In genomic region chr20:730005-730404, GRCh38 we compare ENCODE assay signal across 24 cellular contexts. TPM values are rescaled to one million over a fixed set of nuclear protein-coding genes. Genes with fewer than 3 reads are reported as not detected.
A peak's percentile ranks its signal among the peaks of the same experiment; 100 is the strongest.
DNase-seq lines count a peak whose midpoint lies in the region; ATAC-seq, FAIRE-seq and TF ChIP-seq lines count a peak whose summit lies in the region.
"Had no signal": no experiment of that assay in that cellular context is flagged by ENCODE, and none has a peak within 500 bp of the region (broad histone marks: within the 10 kb centered on the region; RNA-seq: fewer than 3 reads in every experiment).

No MANE protein-coding gene starts in this region.

- DNase-seq in HepG2 (ENCODE audit: low spot score) (no peak), right lobe of liver (no peak), H1 (ENCODE audit: low read depth in 1 of 2, low spot score in 2 of 2) (no peak), osteoblast (ENCODE audit: insufficient read length, low spot score, missing footprints) (peak; percentile 42), NCI-H128 (lab: John Stamatoyannopoulos, UW; ENCODE audit: unreplicated experiment) (no peak)
- DNase-seq: C1 segment of cervical spinal cord; Calu3; CD4-positive, alpha-beta memory T cell; COR-L47; DMS53; DMS79 treated with DMSO at 0.1 percent for 48 hours; GF-D8; GOT3; H7; HCEC 1CT had no signal

- H2BK12ac ChIP-seq in H1 (ENCODE audit: low read depth, low read length) = no peak overlapping the region

- H2BK5ac ChIP-seq in H1 (ENCODE audit: low read depth, low read length) = no peak overlapping the region

- in situ Hi-C loops in HepG2 (cut with HindIII; ENCODE audit: extremely low pct_ligation_motif_present, low pct_unique_long_range_greater_than_20kb) = loop anchor here (10.0 kb wide), 1 partner anchor 375 kb away; no protein-coding TSS in a partner anchor

- no peaks in the 10 kb centered on the region for H3K23me2 ChIP-seq in H1 (ENCODE audit: low read depth, low read length)

- H2AK5ac ChIP-seq in H1 (ENCODE audit: low read depth, low read length) = no peak overlapping the region

- H3K4me2 ChIP-seq in HepG2 (ENCODE audit: low read depth, low read length) = no peak overlapping the region
- H3K4me2 ChIP-seq in H1 (ENCODE audit: insufficient read depth in 1 of 2, low read depth in 2 of 2, low read length in 2 of 2) = no peak overlapping the region
- no peak overlapping the region for H3K4me2 ChIP-seq in osteoblast (ENCODE audit: insufficient read depth, low read length)

- no peak for FAIRE-seq in HepG2 (lab: Jason Lieb, UNC)
- FAIRE-seq in H1 (lab: Jason Lieb, UNC) = no peak
- FAIRE-seq: GM12891, GM18507 had no signal

- no peak overlapping the region for H3K9ac ChIP-seq in HepG2 (ENCODE audit: insufficient read depth, low read depth, low read length)
- no peak overlapping the region for H3K9ac ChIP-seq in H1 (replicated peaks in 1 of 4; ENCODE audit: extremely low read depth in 1 of 4, low read depth in 3 of 4, low read length in 3 of 4)

- H4K8ac ChIP-seq in H1 (ENCODE audit: extremely low read depth, insufficient read depth, low read length) = no peak overlapping the region

- no peak overlapping the region for H3K56ac ChIP-seq in H1 (replicated peaks; ENCODE audit: insufficient read length, low read depth, low read length)

- H3K9me3 ChIP-seq in HepG2 (ENCODE audit: low read length) (no peaks in the 10 kb centered on the region), right lobe of liver (no peaks in the 10 kb centered on the region), H1 (ENCODE audit: insufficient read depth in 2 of 2, low read depth in 1 of 2, low read length in 1 of 2) (no peaks in the 10 kb centered on the region), osteoblast (ENCODE audit: low read depth, low read length) (no peaks in the 10 kb centered on the region)

- no peak overlapping the region for H4K91ac ChIP-seq in H1 (replicated peaks; ENCODE audit: insufficient read length, low read length)

- POLR2A ChIA-PET in HepG2 (lab: Yijun Ruan, JAX) (interaction anchor here (0.7 kb wide), 1 partner anchor 358 kb away, joined by 3 read pairs; no protein-coding TSS in a partner anchor), H1 (lab: Charles Lee; ENCODE audit: partially characterized antibody) (interaction anchor here (1.5 kb wide), 1 partner anchor 9 kb away, joined by 3 read pairs; no protein-coding TSS in a partner anchor)

- no peak for TF ChIP-seq RAD21 in HepG2 (CRISPR knock-in tag; IDR thresholded peaks at IDR 0.05)
- TF ChIP-seq RAD21 in H1 (IDR thresholded peaks at IDR 0.05 in 1 of 2, conservative IDR thresholded peaks at IDR 0.05 in 1 of 2; ENCODE audit: low read depth in 2 of 2, low read length in 2 of 2) = no peak

- H3K4ac ChIP-seq in H1 (replicated peaks; ENCODE audit: insufficient read length, low read depth, low read length) = no peak overlapping the region

- no peak overlapping the region for H3K23ac ChIP-seq in H1 (ENCODE audit: insufficient read length)

- peaks cover 10 to 53% of the 10 kb centered on the region in 2 experiments for H3K27me3 ChIP-seq in HepG2 (ENCODE audit: control insufficient read depth in 1 of 2, insufficient read depth in 2 of 2, low read length in 2 of 2)
- peaks cover 0 to 7% of the 10 kb centered on the region in 2 donors for H3K27me3 ChIP-seq in right lobe of liver
- peaks cover 0 to 12% (median 9%) of the 10 kb centered on the region in 4 experiments; a peak in 6 of 7 replicates for H3K27me3 ChIP-seq in H1 (replicated peaks in 1 of 4; ENCODE audit: control insufficient read depth in 3 of 4, extremely low read depth in 1 of 4, insufficient read depth in 3 of 4, low read length in 3 of 4)
- H3K27me3 ChIP-seq in osteoblast (ENCODE audit: insufficient read depth, low read length) = peaks cover 31% of the 10 kb centered on the region

- no TSS peak for BruUV-seq in HepG2 (replicated peaks; lab: Mats Ljungman, UMichigan)

- no peaks in the 10 kb centered on the region for H3K79me1 ChIP-seq in H1 (ENCODE audit: low read depth, low read length)

- TF ChIP-seq POLR2A in HepG2 (IDR thresholded peaks at IDR 0.05; ENCODE audit: insufficient read depth in 1 of 2, low read depth in 2 of 2, low read length in 2 of 2) = no peak
- no peak for TF ChIP-seq POLR2A in right lobe of liver (IDR thresholded peaks at IDR 0.05)
- no peak for TF ChIP-seq POLR2A in H1 (IDR thresholded peaks at IDR 0.05; ENCODE audit: control extremely low read depth in 1 of 2, low read depth in 2 of 2, low read length in 2 of 2)

- no peak overlapping the region for H2BK120ac ChIP-seq in H1 (replicated peaks; ENCODE audit: low read depth, low read length)

- 32% methylated on average over 3 of the region's 3 CpGs for WGBS in HepG2 (ENCODE audit: low lambda C conversion rate)
- WGBS in right lobe of liver (ENCODE audit: insufficient coverage, low coverage, low lambda C conversion rate, missing lambda C conversion rate) = 71% methylated on average over 1 of the region's 3 CpGs
- 88% methylated on average over 3 of the region's 3 CpGs; no CpG with 5 or more reads in 1 of the 2 experiments for WGBS in H1 (ENCODE audit: extremely low coverage in 1 of 2, insufficient coverage in 1 of 2, insufficient read length in 1 of 2, insufficient replicate concordance in 2 of 2, low coverage in 1 of 2, low lambda C conversion rate in 2 of 2, missing lambda C conversion rate in 1 of 2), 2 experiments

- no peak overlapping the region for H2BK20ac ChIP-seq in H1 (ENCODE audit: low read length)

- H4K20me1 ChIP-seq in HepG2 (ENCODE audit: insufficient read depth, low read length) (no peaks in the 10 kb centered on the region), H1 (replicated peaks in 1 of 2; ENCODE audit: control insufficient read depth in 1 of 2, insufficient read depth in 2 of 2, low read length in 2 of 2) (peaks cover 0 to 3% of the 10 kb centered on the region in 2 experiments), osteoblast (ENCODE audit: insufficient read depth, low read length) (no peaks in the 10 kb centered on the region)

- H3K4me1 ChIP-seq in HepG2 (ENCODE audit: insufficient read depth, low read length) = peaks cover 6% of the 10 kb centered on the region; the same call in 1 of the 2 replicates
- peaks cover 0 to 7% (median 3%) of the 10 kb centered on the region in 4 donors for H3K4me1 ChIP-seq in right lobe of liver
- peaks cover 0 to 4% (median 2%) of the 10 kb centered on the region in 4 experiments; a peak in 4 of 7 replicates for H3K4me1 ChIP-seq in H1 (replicated peaks in 1 of 4; ENCODE audit: control insufficient read depth in 3 of 4, insufficient read depth in 4 of 4, low read length in 3 of 4)
- no peaks in the 10 kb centered on the region for H3K4me1 ChIP-seq in osteoblast (ENCODE audit: insufficient read depth, low read length)

- TF ChIP-seq CTCF in HepG2 (CRISPR knock-in tag; IDR thresholded peaks at IDR 0.05) = no peak
- TF ChIP-seq CTCF in right lobe of liver (IDR thresholded peaks at IDR 0.05) = no peak
- TF ChIP-seq CTCF in H1 (IDR thresholded peaks at IDR 0.05; ENCODE audit: control extremely low read depth in 1 of 3, insufficient read depth in 1 of 3, low read depth in 1 of 3, low read length in 3 of 3) = no peak
- no peak for TF ChIP-seq CTCF in osteoblast (IDR thresholded peaks at IDR 0.05; ENCODE audit: extremely low read depth, low read depth, low read length)

- TF ChIP-seq EP300 in HepG2 (IDR thresholded peaks at IDR 0.05; ENCODE audit: low read depth in 2 of 2, low read length in 2 of 2) = no peak
- TF ChIP-seq EP300 in HepG2 (CRISPR knock-in tag; IDR thresholded peaks at IDR 0.05; ENCODE audit: borderline replicate concordance) = no peak
- no peak for TF ChIP-seq EP300 in H1 (IDR thresholded peaks at IDR 0.05; ENCODE audit: borderline replicate concordance in 1 of 2, low read depth in 2 of 2, low read length in 2 of 2)

- H3K27ac ChIP-seq in HepG2 (ENCODE audit: extremely low read length, insufficient read depth, low read length) (no peak overlapping the region), right lobe of liver (no peak overlapping the region), H1 (ENCODE audit: low read depth, low read length) (no peak overlapping the region), osteoblast (ENCODE audit: low read depth, low read length) (no peak overlapping the region)

- H3K79me2 ChIP-seq in HepG2 (ENCODE audit: insufficient read depth, low read length) (no peaks in the 10 kb centered on the region), H1 (ENCODE audit: control insufficient read depth in 1 of 2, insufficient read depth in 2 of 2, low read length in 2 of 2) (no peaks in the 10 kb centered on the region), osteoblast (ENCODE audit: insufficient read depth, low read length) (no peaks in the 10 kb centered on the region)

- ATAC-seq in HepG2 = no peak
- ATAC-seq in right lobe of liver = no peak
- no peak for ATAC-seq in HG03439 (IDR thresholded peaks at IDR 0.05; ENCODE audit: unreplicated experiment)
- no peak for ATAC-seq in GM21526 (IDR thresholded peaks at IDR 0.05; ENCODE audit: low FRiP score, unreplicated experiment)

- H2AFZ ChIP-seq in HepG2 (ENCODE audit: low read length) (no peak overlapping the region), H1 (ENCODE audit: low read length) (no peak overlapping the region), osteoblast (ENCODE audit: low read length) (no peak overlapping the region)

- intact Hi-C loops in HepG2 (cut with micrococcal nuclease; ENCODE audit: unreplicated experiment) = no loop called here
- intact Hi-C loops in right lobe of liver (cut with DNase I) = loop anchor here in 1 of 2 donors (5.0 kb wide), 1 partner anchor 168 kb away; no protein-coding TSS in a partner anchor

- no peak overlapping the region for H3K14ac ChIP-seq in H1 (ENCODE audit: insufficient read length)

- no peak overlapping the region for H3K18ac ChIP-seq in H1 (ENCODE audit: extremely low read depth, low read length)

- no peak overlapping the region for H3K4me3 ChIP-seq in HepG2 (replicated peaks in 1 of 3; ENCODE audit: insufficient read depth in 1 of 3, low read depth in 2 of 3, low read length in 3 of 3)
- H3K4me3 ChIP-seq in right lobe of liver = no peak overlapping the region
- H3K4me3 ChIP-seq in H1 (ENCODE audit: extremely low read depth in 1 of 4, insufficient read depth in 2 of 4, low read depth in 3 of 4, low read length in 4 of 4) = no peak overlapping the region
- no peak overlapping the region for H3K4me3 ChIP-seq in osteoblast (ENCODE audit: insufficient read depth, low read length)

- CTCF ChIA-PET in HepG2 (lab: Yijun Ruan, JAX; ENCODE audit: low intra/inter-chr PET ratio, low total read pairs) = interaction anchor here (0.6 to 2.9 kb wide), 2 partner anchors 63 to 168 kb away, joined by 3 to 31 read pairs; no protein-coding TSS in a partner anchor
- CTCF ChIA-PET in H1 (lab: Charles Lee; ENCODE audit: partially characterized antibody) = interaction anchor here (0.9 to 2.1 kb wide), 5 partner anchors 9 to 226 kb away, joined by 3 to 10 read pairs (median 8); no protein-coding TSS in a partner anchor

- no peak overlapping the region for H4K5ac ChIP-seq in H1 (ENCODE audit: insufficient read length, low read depth, low read length)

- H3K36me3 ChIP-seq in HepG2 (replicated peaks in 1 of 2; ENCODE audit: control insufficient read depth in 1 of 2, insufficient read depth in 2 of 2, low read length in 2 of 2) = no peaks in the 10 kb centered on the region
- no peaks in the 10 kb centered on the region for H3K36me3 ChIP-seq in right lobe of liver
- no peaks in the 10 kb centered on the region for H3K36me3 ChIP-seq in H1 (ENCODE audit: control insufficient read depth in 2 of 4, insufficient read depth in 4 of 4, low read length in 3 of 4)
- no peaks in the 10 kb centered on the region for H3K36me3 ChIP-seq in osteoblast (ENCODE audit: insufficient read depth, low read length)

- no peak overlapping the region for H2BK15ac ChIP-seq in H1 (ENCODE audit: low read length)

RNA-seq across cellular contexts. Expression of gene SLC52A3, which starts 38.3 kb away (rescaled TPM):
- total RNA-seq in HepG2 (2016; rRNA removed; fragmentation: Illumina TruSeq; extraction: Trizol) (not detected in 2 replicates), right lobe of liver (under 1 TPM in 2 of 6 experiments, not detected in 4; 0.05 to 0.62 TPM), osteoblast (not detected in 2 replicates)
- not detected in 2 replicates for total RNA-seq in HepG2 (2016; cell fraction: cytosol; rRNA removed; fragmentation: Illumina TruSeq; extraction: Trizol; ENCODE audit: low read depth)
- total RNA-seq in HepG2 (2016; cell fraction: insoluble cytoplasmic fraction; rRNA removed; fragmentation: Illumina TruSeq; extraction: Trizol) = 0.04 TPM in 1 of 2 replicates, not detected in the other
- not detected in 2 replicates for total RNA-seq in HepG2 (2016; cell fraction: membrane; rRNA removed; fragmentation: Illumina TruSeq; extraction: Trizol)
- not detected in 2 replicates for total RNA-seq in HepG2 (2016; cell fraction: nucleus; rRNA removed; fragmentation: Illumina TruSeq; extraction: Trizol)
- polyA plus RNA-seq in HepG2 (2011; rRNA removed) (0.03 TPM in 1 of 2 replicates, not detected in the other), H1 (2011; rRNA removed) (2.3 and 4.2 TPM in 2 replicates)
- polyA plus RNA-seq in HepG2 (2011; cell fraction: cytosol; rRNA removed) = 0.06 TPM in 1 of 2 replicates, not detected in the other
- not detected in 2 replicates for polyA plus RNA-seq in HepG2 (2011; cell fraction: nucleus; rRNA removed)
- polyA plus RNA-seq in HepG2 (2012) = 0.05 TPM in 1 of 2 replicates, not detected in the other
- not detected in 2 replicates for polyA plus RNA-seq in HepG2 (2016; cell fraction: cytosol; fragmentation: Illumina TruSeq; extraction: Trizol; ENCODE audit: low read depth)
- polyA plus RNA-seq in HepG2 (2016; cell fraction: insoluble cytoplasmic fraction; fragmentation: Illumina TruSeq; extraction: Trizol; ENCODE audit: low read depth) = not detected in 2 replicates
- polyA plus RNA-seq in HepG2 (2016; cell fraction: membrane; fragmentation: Illumina TruSeq; extraction: Trizol; ENCODE audit: low read depth) = not detected in 2 replicates
- not detected in 2 replicates for polyA plus RNA-seq in HepG2 (2016; cell fraction: nucleus; fragmentation: Illumina TruSeq; extraction: Trizol; ENCODE audit: insufficient read depth, low read depth)
- 0.70 TPM in 1 of 2 replicates, not detected in the other for polyA minus RNA-seq in HepG2 (2011; rRNA and poly(A)+ RNA removed; ENCODE audit: low replicate concordance)
- polyA minus RNA-seq in HepG2 (2011; cell fraction: cytosol; rRNA and poly(A)+ RNA removed) = not detected in 2 replicates
- polyA minus RNA-seq in HepG2 (2011; cell fraction: nucleus; rRNA and poly(A)+ RNA removed) = not detected in 2 replicates
- total RNA-seq in H1 (2021; fragmentation: NEBNext Ultra II Directional; extraction: Animal tissue kit (Norgen Biotek cat#: 25700)) = 3.9 and 4.2 TPM in 2 replicates
- 1.8 TPM for polyA plus RNA-seq in H1 (2011; cell fraction: cytosol; rRNA removed)
- polyA plus RNA-seq in H1 (2011; cell fraction: nucleus; rRNA removed) = 3.1 TPM
- 1.6 to 2.4 TPM (median 2.0 TPM) in 4 replicates for polyA plus RNA-seq in H1 (2012, experiment 1 of 2)
- 2.2 TPM for polyA plus RNA-seq in H1 (2012, experiment 2 of 2)
- 4.1 TPM for polyA plus RNA-seq in H1 (2013, experiment 1 of 2)
- 4.2 TPM for polyA plus RNA-seq in H1 (2013, experiment 2 of 2)
- 2.0 and 2.7 TPM in 2 replicates for polyA minus RNA-seq in H1 (2011; rRNA and poly(A)+ RNA removed)
- 2.1 TPM for polyA minus RNA-seq in H1 (2011; cell fraction: cytosol; rRNA and poly(A)+ RNA removed)
- polyA minus RNA-seq in H1 (2011; cell fraction: nucleus; rRNA and poly(A)+ RNA removed) = 2.5 TPM
- total RNA-seq: A673; CD4-positive, alpha-beta memory T cell; G401 had no signal
- polyA plus RNA-seq: BJ; CD4-positive, alpha-beta memory T cell had no signal

RNA-seq across cellular contexts. Expression of gene SCRT2, which starts 54.4 kb away (rescaled TPM):
- total RNA-seq in HepG2 (2016; rRNA removed; fragmentation: Illumina TruSeq; extraction: Trizol) = not detected in 2 replicates
- total RNA-seq in HepG2 (2016; cell fraction: cytosol; rRNA removed; fragmentation: Illumina TruSeq; extraction: Trizol; ENCODE audit: low read depth) = not detected in 2 replicates
- not detected in 2 replicates for total RNA-seq in HepG2 (2016; cell fraction: insoluble cytoplasmic fraction; rRNA removed; fragmentation: Illumina TruSeq; extraction: Trizol)
- not detected in 2 replicates for total RNA-seq in HepG2 (2016; cell fraction: membrane; rRNA removed; fragmentation: Illumina TruSeq; extraction: Trizol)
- total RNA-seq in HepG2 (2016; cell fraction: nucleus; rRNA removed; fragmentation: Illumina TruSeq; extraction: Trizol) = not detected in 2 replicates
- not detected in 2 replicates for polyA plus RNA-seq in HepG2 (2011; rRNA removed)
- not detected in 2 replicates for polyA plus RNA-seq in HepG2 (2011; cell fraction: cytosol; rRNA removed)
- polyA plus RNA-seq in HepG2 (2011; cell fraction: nucleus; rRNA removed) = not detected in 2 replicates
- not detected in 2 replicates for polyA plus RNA-seq in HepG2 (2012)
- not detected in 2 replicates for polyA plus RNA-seq in HepG2 (2016; cell fraction: cytosol; fragmentation: Illumina TruSeq; extraction: Trizol; ENCODE audit: low read depth)
- polyA plus RNA-seq in HepG2 (2016; cell fraction: insoluble cytoplasmic fraction; fragmentation: Illumina TruSeq; extraction: Trizol; ENCODE audit: low read depth) = not detected in 2 replicates
- polyA plus RNA-seq in HepG2 (2016; cell fraction: membrane; fragmentation: Illumina TruSeq; extraction: Trizol; ENCODE audit: low read depth) = not detected in 2 replicates
- polyA plus RNA-seq in HepG2 (2016; cell fraction: nucleus; fragmentation: Illumina TruSeq; extraction: Trizol; ENCODE audit: insufficient read depth, low read depth) = not detected in 2 replicates
- polyA minus RNA-seq in HepG2 (2011; rRNA and poly(A)+ RNA removed; ENCODE audit: low replicate concordance) = not detected in 2 replicates
- not detected in 2 replicates for polyA minus RNA-seq in HepG2 (2011; cell fraction: cytosol; rRNA and poly(A)+ RNA removed)
- not detected in 2 replicates for polyA minus RNA-seq in HepG2 (2011; cell fraction: nucleus; rRNA and poly(A)+ RNA removed)
- total RNA-seq in right lobe of liver = not detected
- total RNA-seq in H1 (2021; fragmentation: NEBNext Ultra II Directional; extraction: Animal tissue kit (Norgen Biotek cat#: 25700)) = 0.27 and 0.34 TPM in 2 replicates
- 0.12 and 0.14 TPM in 2 replicates for polyA plus RNA-seq in H1 (2011; rRNA removed)
- polyA plus RNA-seq in H1 (2011; cell fraction: cytosol; rRNA removed) = 0.05 TPM
- polyA plus RNA-seq in H1 (2011; cell fraction: nucleus; rRNA removed) = 0.57 TPM
- 0.21 to 0.36 TPM (median 0.32 TPM) in 4 replicates for polyA plus RNA-seq in H1 (2012, experiment 1 of 2)
- polyA plus RNA-seq in H1 (2012, experiment 2 of 2) = 0.25 TPM
- 0.59 TPM for polyA plus RNA-seq in H1 (2013, experiment 1 of 2)
- 0.55 TPM for polyA plus RNA-seq in H1 (2013, experiment 2 of 2)
- 0.05 and 0.06 TPM in 2 replicates for polyA minus RNA-seq in H1 (2011; rRNA and poly(A)+ RNA removed)
- polyA minus RNA-seq in H1 (2011; cell fraction: cytosol; rRNA and poly(A)+ RNA removed) = 0.44 TPM
- 0.30 TPM for polyA minus RNA-seq in H1 (2011; cell fraction: nucleus; rRNA and poly(A)+ RNA removed)
- not detected in 2 replicates for total RNA-seq in osteoblast
- total RNA-seq: A172; Calu3; CD4-positive, alpha-beta memory T cell; Daoy; G401 had no signal
- polyA plus RNA-seq: BJ; CD4-positive, alpha-beta memory T cell had no signal

Comparison
In these comparisons a context has a peak if more than half of its experiments do, and no peak if none do; other contexts are left out.
1. Of the 41 proteins assayed by ChIP-seq in both HepG2 and H1: peak only in HepG2: none; only in H1: KDM1A; in both: none; in neither: 39; mixed calls (peak in some experiments, not most) for 1.